ENCODE assay signal across 8 cellular contexts in the genomic region with DNA sequence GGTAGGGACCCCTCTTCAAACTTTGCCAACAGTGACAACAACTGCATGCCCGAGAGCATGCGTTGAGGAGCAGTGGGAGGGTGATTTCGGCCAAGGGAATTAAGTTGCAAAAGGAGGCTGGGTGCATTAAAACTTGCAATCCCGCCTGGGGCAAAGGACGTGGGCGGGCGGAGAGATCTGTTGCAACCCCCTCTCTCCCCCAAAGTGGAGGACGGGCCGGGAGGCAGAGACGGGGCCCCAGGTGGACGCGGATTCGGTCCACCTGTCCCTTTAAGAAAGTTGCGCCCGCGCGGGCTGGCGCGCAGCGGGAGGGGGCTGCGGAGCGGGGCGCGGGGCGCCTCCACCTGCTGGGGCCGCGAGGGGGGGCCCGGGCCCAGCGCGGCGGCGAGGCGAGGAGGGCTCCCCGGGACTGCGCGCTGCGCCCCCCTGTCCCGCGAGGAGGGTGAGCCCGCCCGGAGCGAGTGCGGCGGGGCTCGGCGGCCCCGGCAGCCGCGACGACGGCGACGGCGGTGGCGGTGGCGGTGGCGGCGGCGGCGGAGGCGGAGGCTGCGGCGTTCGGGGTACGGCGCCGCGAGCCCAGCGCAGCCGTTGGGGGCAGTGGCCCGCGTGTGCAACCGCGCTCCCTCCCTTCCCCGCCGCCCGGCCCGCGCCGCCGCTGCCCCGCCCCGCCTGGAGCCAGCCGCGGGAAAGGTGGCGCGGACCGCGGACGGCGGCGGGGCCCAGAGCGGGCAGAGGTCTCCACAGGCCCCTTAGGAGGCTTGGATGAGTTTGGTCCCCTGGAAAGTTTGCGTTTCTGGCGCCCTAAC. TPM values are rescaled to one million over a fixed set of nuclear protein-coding genes. Genes with fewer than 3 reads are reported as not detected.
DNase-seq lines count a peak whose midpoint lies in the region; ATAC-seq and TF ChIP-seq lines count a peak whose summit lies in the region.

No MANE protein-coding gene starts in this region.

- no peak overlapping the region for H3K27ac ChIP-seq in muscle layer of colon (ENCODE audit: low read depth, low read length)

- H3K27me3 ChIP-seq in muscle layer of colon (ENCODE audit: control insufficient read depth in 1 of 2, insufficient read depth in 2 of 2, low read length in 2 of 2), result peaks cover 10 to 22% of the 10 kb centered on the region in 2 donors

- H3K9ac ChIP-seq in muscle layer of colon (ENCODE audit: low read length), result no peak overlapping the region

- peaks cover 9% of the 10 kb centered on the region for H3K4me1 ChIP-seq in muscle layer of colon (ENCODE audit: insufficient read depth, low read length)

- in situ Hi-C loops in KBM-7 (cut with MboI; ENCODE audit: low pct_unique_long_range_greater_than_20kb, low sequenced_read_pairs), result no loop called here

- no peak for ATAC-seq in GM21786 (IDR thresholded peaks at IDR 0.05; ENCODE audit: unreplicated experiment)

- H3K4me3 ChIP-seq in choroid plexus epithelial cell (ENCODE audit: low read depth, low read length) (peak overlapping the region; percentile 8), muscle layer of colon (ENCODE audit: low read depth in 1 of 2, low read length in 2 of 2) (peak overlapping the region; percentile 49 to 66)

- no peaks in the 10 kb centered on the region for H3K9me3 ChIP-seq in muscle layer of colon (ENCODE audit: low read length)

- H3K36me3 ChIP-seq in muscle layer of colon (ENCODE audit: insufficient read depth, low read length), result no peaks in the 10 kb centered on the region

- TF ChIP-seq CTCF in choroid plexus epithelial cell (conservative IDR thresholded peaks at IDR 0.05; ENCODE audit: low read depth, low read length), result no peak

- DNase-seq in ELF-1 (ENCODE audit: low read depth, low spot score) (peak; percentile 24), NCI-H1105 (lab: John Stamatoyannopoulos, UW) (peak; percentile 60), choroid plexus epithelial cell (ENCODE audit: low read depth) (no peak), HuH-7.5 (ENCODE audit: low spot score) (no peak), dermis blood vessel endothelial cell (no peak), KBM-7 (no peak)

RNA-seq across cellular contexts. Expression of gene FOXN4, which starts 0.6 kb away (rescaled TPM):
- not detected in 2 replicates for total RNA-seq in dermis blood vessel endothelial cell

RNA-seq across cellular contexts. Expression of gene MYO1H, which starts 38.1 kb away (rescaled TPM):
- total RNA-seq in dermis blood vessel endothelial cell, result not detected in 2 replicates

Comparison
In these comparisons a context has a peak if more than half of its experiments do, and no peak if none do; other contexts are left out.
1. DNase-seq: peak in ELF-1 (single experiment) and NCI-H1105 (single experiment); none in choroid plexus epithelial cell (single experiment), HuH-7.5 (single experiment), dermis blood vessel endothelial cell (single experiment) and KBM-7 (single experiment).